Comparison of ENCODE assay signal across 11 cellular contexts in genomic region chr14:89284368-89285058, GRCh38.
DNase-seq lines count a peak whose midpoint lies in the region; FAIRE-seq and TF ChIP-seq lines count a peak whose summit lies in the region.
"Had no signal": no experiment of that assay in that cellular context is flagged by ENCODE, and none has a peak within 500 bp of the region (broad histone marks: within the 10 kb centered on the region; RNA-seq: fewer than 3 reads in every experiment).

No MANE protein-coding gene starts in this region.

- H3K27ac ChIP-seq in GM23248 = peak overlapping the region; percentile 73
- H3K27ac ChIP-seq: RWPE1 had no signal

- H3K9me3 Mint-ChIP-seq in activated CD4-positive, alpha-beta T cell treated with anti-CD3 and anti-CD28 coated beads, Interleukin-2, amount 10 ng/mL, durations not matched to agents 7 days and 5 days = no peaks in the 10 kb centered on the region

- H3K27me3 ChIP-seq in BE2C (no peaks in the 10 kb centered on the region), GM23248 (replicated peaks; ENCODE audit: insufficient read depth) (no peaks in the 10 kb centered on the region)

- peaks cover 27% of the 10 kb centered on the region for H3K4me1 Mint-ChIP-seq in activated CD4-positive, alpha-beta T cell treated with anti-CD3 and anti-CD28 coated beads, Interleukin-2, amount 10 ng/mL, durations not matched to agents 7 days and 5 days

- peak; percentile 71 for DNase-seq in BE2C
- DNase-seq in GM23248 = peak; percentile 92
- DNase-seq in astrocyte of the hippocampus (ENCODE audit: low read depth, low spot score) = peak; percentile 72
- peak; percentile 9 for DNase-seq in iris pigment epithelial cell (ENCODE audit: low read depth)
- no peak for DNase-seq in effector CD8-positive, alpha-beta T cell (lab: John Stamatoyannopoulos, UW)
- DNase-seq in activated CD4-positive, alpha-beta T cell treated with anti-CD3 and anti-CD28 coated beads, Interleukin-2, amount 10 ng/mL, durations not matched to agents 7 days and 5 days = no peak
- no peak for DNase-seq in GM12892 (ENCODE audit: insufficient read length)
- DNase-seq in NCI-H2029 (lab: John Stamatoyannopoulos, UW) = no peak
- DNase-seq: stimulated activated naive CD4-positive, alpha-beta T cell had no signal

- no peak for FAIRE-seq in GM12892 (lab: Jason Lieb, UNC)
- FAIRE-seq: bronchial epithelial cell had no signal

- peak overlapping the region; percentile 55 for H3K9ac ChIP-seq in GM23248

- no peaks in the 10 kb centered on the region for H3K27me3 Mint-ChIP-seq in activated CD4-positive, alpha-beta T cell treated with anti-CD3 and anti-CD28 coated beads, Interleukin-2, amount 10 ng/mL, durations not matched to agents 7 days and 5 days

- peak overlapping the region; percentile 57 for H3K4me2 ChIP-seq in GM23248 (ENCODE audit: unreplicated experiment)

- TF ChIP-seq POLR2A in GM12892 (IDR thresholded peaks at IDR 0.05; ENCODE audit: low read depth, low read length) = no peak

- H3F3A ChIP-seq in GM23248 (ENCODE audit: insufficient read depth) = peaks cover 17% of the 10 kb centered on the region; the same call in 1 of the 2 replicates

- TF ChIP-seq CTCF in BE2C (IDR thresholded peaks at IDR 0.05; ENCODE audit: low read depth, low read length) = no peak

- H3K27ac Mint-ChIP-seq in activated CD4-positive, alpha-beta T cell treated with anti-CD3 and anti-CD28 coated beads, Interleukin-2, amount 10 ng/mL, durations not matched to agents 7 days and 5 days = no peak overlapping the region

- H3K4me3 Mint-ChIP-seq in activated CD4-positive, alpha-beta T cell treated with anti-CD3 and anti-CD28 coated beads, Interleukin-2, amount 10 ng/mL, durations not matched to agents 7 days and 5 days = no peak overlapping the region

- H3K79me2 ChIP-seq in GM23248 (ENCODE audit: insufficient read depth) = no peaks in the 10 kb centered on the region

- CTCF ChIA-PET in activated CD4-positive, alpha-beta T cell treated with anti-CD3 and anti-CD28 coated beads, Interleukin-2, amount 10 ng/mL, durations not matched to agents 7 days and 5 days (lab: Charles Lee) = no interaction called here

- H3K4me3 ChIP-seq in BE2C (ENCODE audit: low read depth, low read length) (no peak overlapping the region), GM23248 (peak overlapping the region; percentile 30)

- H3K36me3 Mint-ChIP-seq in activated CD4-positive, alpha-beta T cell treated with anti-CD3 and anti-CD28 coated beads, Interleukin-2, amount 10 ng/mL, durations not matched to agents 7 days and 5 days (ENCODE audit: low read depth) = peaks cover 27% of the 10 kb centered on the region

- POLR2A ChIA-PET in activated CD4-positive, alpha-beta T cell treated with anti-CD3 and anti-CD28 coated beads, Interleukin-2, amount 10 ng/mL, durations not matched to agents 7 days and 5 days (lab: Charles Lee) = no interaction called here

- 32 to 33% methylated on average over 13 of the region's 13 CpGs for WGBS in GM23248 (ENCODE audit: low coverage in 1 of 2, low lambda C conversion rate in 2 of 2, missing lambda C conversion rate in 2 of 2), 2 experiments

- no peaks in the 10 kb centered on the region for H3K9me2 ChIP-seq in GM23248 (ENCODE audit: insufficient read depth)

- H3K4me1 ChIP-seq in BE2C = no peaks in the 10 kb centered on the region
- H3K4me1 ChIP-seq in GM23248 (ENCODE audit: insufficient read depth) = peaks cover 13% of the 10 kb centered on the region

- H2AFZ ChIP-seq in GM23248 = peak overlapping the region; percentile 25; the same call in 1 of the 2 replicates

- H3K9me3 ChIP-seq in BE2C = no peaks in the 10 kb centered on the region
- no peaks in the 10 kb centered on the region for H3K9me3 ChIP-seq in GM23248 (ENCODE audit: low read depth)

- no peaks in the 10 kb centered on the region for H4K20me1 ChIP-seq in GM23248 (ENCODE audit: insufficient read depth)

- in situ Hi-C loops in GM23248 (cut with MboI) = no loop called here

- no peaks in the 10 kb centered on the region for H3K36me3 ChIP-seq in BE2C
- no peaks in the 10 kb centered on the region for H3K36me3 ChIP-seq in GM23248 (ENCODE audit: low read depth)

Comparison
In these comparisons a context has a peak if more than half of its experiments do, and no peak if none do; other contexts are left out.
1. DNase-seq: peak in BE2C (single experiment), GM23248 (single experiment), astrocyte of the hippocampus (single experiment) and iris pigment epithelial cell (single experiment); none in effector CD8-positive, alpha-beta T cell (single experiment), activated CD4-positive, alpha-beta T cell treated with anti-CD3 and anti-CD28 coated beads, Interleukin-2, amount 10 ng/mL, durations not matched to agents 7 days and 5 days (single experiment), GM12892 (single experiment) and NCI-H2029 (single experiment).